Comparison of ENCODE assay signal across 8 cellular contexts in genomic region chr19:10568826-10569651, GRCh38. TPM values are rescaled to one million over a fixed set of nuclear protein-coding genes. Genes with fewer than 3 reads are reported as not detected.
DNase-seq lines count a peak whose midpoint lies in the region; ATAC-seq lines count a peak whose summit lies in the region.

Gene CDKN2D, minus strand, starts transcription at chr19:10568979. Its CDS starts 326 bp downstream, at chr19:10568653.

- DNase-seq in DMS114 treated with DMSO at 0.1 percent for 48 hours (lab: John Stamatoyannopoulos, UW; ENCODE audit: unreplicated experiment) (peak; percentile 94), OCI-M2 (lab: John Stamatoyannopoulos, UW; ENCODE audit: unreplicated experiment) (peak; percentile 100), activated T-cell treated with anti-CD3 and anti-CD28 coated beads for 4 hours (peak; percentile 99), epithelial cell of prostate (ENCODE audit: low read depth, low spot score) (peak; percentile 96), mucosa of gallbladder (ENCODE audit: low spot score) (peak; percentile 100)
- peak; percentile 98 to 99 for DNase-seq in stimulated activated CD8-positive, alpha-beta memory T cell treated with anti-CD3 and anti-CD28 coated beads, Interleukin-4, amount 100 ng/mL, for 4 hours (ENCODE audit: low read depth in 2 of 2, low spot score in 1 of 2)

- H3K36me3 Mint-ChIP-seq in IgD-negative memory B cell, result peaks cover 2% of the 10 kb centered on the region

- peak within 1 kb of the TSS; percentile 96 to 100 (median 98) for H3K4me3 Mint-ChIP-seq in IgD-negative memory B cell

- peak within 1 kb of the TSS; percentile 40 for H3K27ac ChIP-seq in epithelial cell of prostate

- H3K27me3 Mint-ChIP-seq in IgD-negative memory B cell, result peaks cover 2% of the 10 kb centered on the region

- H3K4me1 Mint-ChIP-seq in IgD-negative memory B cell, result peaks cover 24 to 30% (median 29%) of the 10 kb centered on the region in 3 donors

- no peaks in the 10 kb centered on the region for H3K9me3 Mint-ChIP-seq in IgD-negative memory B cell

- peak within 1 kb of the TSS; percentile 98 to 99 (median 99) for H3K27ac Mint-ChIP-seq in IgD-negative memory B cell

- peak; percentile 61 for ATAC-seq in GM21529 (IDR thresholded peaks at IDR 0.05; ENCODE audit: unreplicated experiment)

RNA-seq across cellular contexts. Expression of gene CDKN2D, which starts in this region (rescaled TPM):
- 193 TPM for polyA plus RNA-seq in IgD-negative memory B cell
- 6.2 TPM for total RNA-seq in mucosa of gallbladder

Comparison
In these comparisons a context has a peak if more than half of its experiments do, and no peak if none do; other contexts are left out.
1. Peak in every context shown above with its lines: DNase-seq, ATAC-seq and H3K27ac ChIP-seq.